ENCODE assay signal across 10 cellular contexts in the genomic region with DNA sequence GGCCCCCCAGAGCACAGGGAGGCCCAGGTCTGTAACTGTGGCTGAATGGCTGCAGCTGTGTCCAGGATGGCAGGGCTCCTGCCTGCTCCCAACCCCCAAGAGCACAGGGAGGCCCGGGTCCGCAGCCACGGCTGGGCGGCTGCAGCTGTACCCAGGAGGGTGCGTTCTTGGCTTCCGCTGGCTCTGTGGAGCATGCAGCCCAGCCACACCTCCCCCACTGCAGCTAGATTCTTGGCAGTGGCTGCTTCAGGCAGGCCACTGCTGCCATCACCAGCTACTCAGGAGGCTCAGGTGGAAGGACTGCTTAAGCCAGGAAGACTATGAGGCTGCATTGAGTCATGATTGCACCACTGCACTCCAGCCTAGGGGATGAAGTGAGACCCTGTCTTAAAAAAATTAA. TPM values are rescaled to one million over a fixed set of nuclear protein-coding genes. Genes with fewer than 3 reads are reported as not detected.
DNase-seq lines count a peak whose midpoint lies in the region; ATAC-seq and TF ChIP-seq lines count a peak whose summit lies in the region.
"Had no signal": no experiment of that assay in that cellular context is flagged by ENCODE, and none has a peak within 500 bp of the region (broad histone marks: within the 10 kb centered on the region; RNA-seq: fewer than 3 reads in every experiment).

No MANE protein-coding gene starts in this region.

- no peaks in the 10 kb centered on the region for H3K9me3 ChIP-seq in Karpas-422 (ENCODE audit: low read length)

- H3K79me2 ChIP-seq in Karpas-422 (ENCODE audit: low read length) = no peaks in the 10 kb centered on the region

- no peak overlapping the region for H3K4me3 Mint-ChIP-seq in stimulated activated naive B cell treated with anti-CD40 and anti-IgM and Interleukin-4, amounts not matched to agents 10 μg/mL and 1 μg/mL and 100 μg/mL, for 72 hours
- H3K4me3 Mint-ChIP-seq: T-helper 17 cell had no signal

- no peaks in the 10 kb centered on the region for H3K27me3 ChIP-seq in Karpas-422 (ENCODE audit: low read length)

- TF ChIP-seq CTCF in epithelial cell of esophagus (IDR thresholded peaks at IDR 0.05; ENCODE audit: insufficient read depth, low read depth, low read length, missing control alignments) = no peak

- no peaks in the 10 kb centered on the region for H3K36me3 ChIP-seq in Karpas-422 (ENCODE audit: insufficient read depth, low read length)

- H2AFZ ChIP-seq in Karpas-422 (ENCODE audit: low read length) = no peak overlapping the region

- H3K9me2 ChIP-seq in Karpas-422 (replicated peaks; ENCODE audit: insufficient read depth, low read length) = no peaks in the 10 kb centered on the region

- peak; percentile 36 for DNase-seq in NK-92 treated with Interleukin-12 subunit alpha and Interleukin-12 subunit beta, amount 100 ng/mL, for 24 hours (lab: John Stamatoyannopoulos, UW)
- DNase-seq in NK-92 (lab: John Stamatoyannopoulos, UW; ENCODE audit: unreplicated experiment) = no peak
- peak; percentile 80 for DNase-seq in Karpas-422
- DNase-seq in epithelial cell of esophagus (ENCODE audit: low read depth) = peak; percentile 95
- DNase-seq in stimulated activated naive B cell treated with anti-CD40 and anti-IgM and Interleukin-4, amounts not matched to agents 10 μg/mL and 1 μg/mL and 100 μg/mL, for 72 hours = no peak
- DNase-seq in GF-D8 (lab: John Stamatoyannopoulos, UW) = no peak
- DNase-seq in HT-29 (ENCODE audit: low spot score) = no peak
- DNase-seq: activated effector memory CD4-positive, alpha-beta T cell treated with Interleukin-2 at 50 U/mL for 16 hours; T-helper 17 cell had no signal

- peaks cover 22 to 42% of the 10 kb centered on the region in 2 donors for H3K4me1 Mint-ChIP-seq in stimulated activated naive B cell treated with anti-CD40 and anti-IgM and Interleukin-4, amounts not matched to agents 10 μg/mL and 1 μg/mL and 100 μg/mL, for 72 hours

- H3K4me2 ChIP-seq in Karpas-422 (ENCODE audit: low read depth, low read length, poor library complexity, severe bottlenecking) = no peak overlapping the region

- no peak overlapping the region for H3K27ac Mint-ChIP-seq in stimulated activated naive B cell treated with anti-CD40 and anti-IgM and Interleukin-4, amounts not matched to agents 10 μg/mL and 1 μg/mL and 100 μg/mL, for 72 hours

- no peaks in the 10 kb centered on the region for H4K20me1 ChIP-seq in Karpas-422 (ENCODE audit: insufficient read depth, low read depth, low read length)

- H3K4me3 ChIP-seq in Karpas-422 (ENCODE audit: low read length) (no peak overlapping the region), epithelial cell of esophagus (ENCODE audit: low read length) (no peak overlapping the region)

- no peaks in the 10 kb centered on the region for H3K36me3 Mint-ChIP-seq in stimulated activated naive B cell treated with anti-CD40 and anti-IgM and Interleukin-4, amounts not matched to agents 10 μg/mL and 1 μg/mL and 100 μg/mL, for 72 hours

- no peak overlapping the region; the same call in 1 of the 2 replicates for H3K9ac ChIP-seq in Karpas-422 (ENCODE audit: low read length)

- H3K27ac ChIP-seq in Karpas-422 (ENCODE audit: low read length) = no peak overlapping the region

- no peaks in the 10 kb centered on the region for H3K27me3 Mint-ChIP-seq in stimulated activated naive B cell treated with anti-CD40 and anti-IgM and Interleukin-4, amounts not matched to agents 10 μg/mL and 1 μg/mL and 100 μg/mL, for 72 hours

- peaks cover 35% of the 10 kb centered on the region for H3K4me1 ChIP-seq in Karpas-422 (ENCODE audit: low read length)

- no peaks in the 10 kb centered on the region for H3K9me3 Mint-ChIP-seq in stimulated activated naive B cell treated with anti-CD40 and anti-IgM and Interleukin-4, amounts not matched to agents 10 μg/mL and 1 μg/mL and 100 μg/mL, for 72 hours

- ATAC-seq in stimulated activated naive B cell treated with anti-CD40 and anti-IgM and Interleukin-4, amounts not matched to agents 10 μg/mL and 1 μg/mL and 100 μg/mL, for 72 hours (replicated peaks) = peak; percentile 32 to 50
- no peak for ATAC-seq in HG03135 (IDR thresholded peaks at IDR 0.05; ENCODE audit: unreplicated experiment)
- ATAC-seq: T-helper 17 cell had no signal

RNA-seq across cellular contexts. Expression of gene C7orf25, which starts 27.9 kb away (rescaled TPM):
- total RNA-seq in Karpas-422 (2014; rRNA removed; shearing (Covaris generic); ENCODE audit: low replicate concordance) = 1.1 and 1.8 TPM in 2 replicates
- total RNA-seq in HT-29 (2014; rRNA removed; shearing (Covaris generic)) = 3.4 and 4.2 TPM in 2 replicates

RNA-seq across cellular contexts. Expression of gene PSMA2, which starts 48.0 kb away (rescaled TPM):
- 13.2 and 97.1 TPM in 2 replicates for total RNA-seq in Karpas-422 (2014; rRNA removed; shearing (Covaris generic); ENCODE audit: low replicate concordance)
- 54.8 and 63.4 TPM in 2 replicates for total RNA-seq in HT-29 (2014; rRNA removed; shearing (Covaris generic))

RNA-seq across cellular contexts. Expression of gene MRPL32, which starts 48.2 kb away (rescaled TPM):
- total RNA-seq in Karpas-422 (2014; rRNA removed; shearing (Covaris generic); ENCODE audit: low replicate concordance) = 41.6 and 67.6 TPM in 2 replicates
- 65.4 and 67.1 TPM in 2 replicates for total RNA-seq in HT-29 (2014; rRNA removed; shearing (Covaris generic))

Comparison
In these comparisons a context has a peak if more than half of its experiments do, and no peak if none do; other contexts are left out.
1. DNase-seq: peak in NK-92 treated with Interleukin-12 subunit alpha and Interleukin-12 subunit beta, amount 100 ng/mL, for 24 hours (single experiment), Karpas-422 (single experiment) and epithelial cell of esophagus (single experiment); none in NK-92 (single experiment), stimulated activated naive B cell treated with anti-CD40 and anti-IgM and Interleukin-4, amounts not matched to agents 10 μg/mL and 1 μg/mL and 100 μg/mL, for 72 hours (single experiment), GF-D8 (single experiment) and HT-29 (single experiment).